Comparison of ENCODE assay signal across 24 cellular contexts in genomic region chr4:96916731-96917130, GRCh38.
DNase-seq lines count a peak whose midpoint lies in the region; ATAC-seq and TF ChIP-seq lines count a peak whose summit lies in the region.
"Had no signal": no experiment of that assay in that cellular context is flagged by ENCODE, and none has a peak within 500 bp of the region (broad histone marks: within the 10 kb centered on the region; RNA-seq: fewer than 3 reads in every experiment).

No MANE protein-coding gene starts in this region.

- TF ChIP-seq CTCF in SK-N-SH (IDR thresholded peaks at IDR 0.05) = no peak
- TF ChIP-seq CTCF in GM13977 (IDR thresholded peaks at IDR 0.05; ENCODE audit: extremely low read depth, insufficient read depth, missing control alignments) = no peak

- H3K9ac ChIP-seq in SK-N-SH = no peak overlapping the region

- H3F3A ChIP-seq in SK-N-SH (replicated peaks; ENCODE audit: insufficient read depth) = no peaks in the 10 kb centered on the region

- no peak overlapping the region for H2AFZ ChIP-seq in SK-N-SH (ENCODE audit: low read depth)

- no peaks in the 10 kb centered on the region for H3K79me2 ChIP-seq in SK-N-SH (ENCODE audit: insufficient read depth)

- 40% methylated on average over 5 of the region's 5 CpGs for WGBS in SK-N-SH (ENCODE audit: low lambda C conversion rate)

- no peak for TF ChIP-seq EP300 in SK-N-SH (IDR thresholded peaks at IDR 0.05; ENCODE audit: borderline replicate concordance in 1 of 2, low read depth in 1 of 2, low read length in 1 of 2)

- H3K9me3 ChIP-seq in SK-N-SH (no peaks in the 10 kb centered on the region), SJCRH30 (replicated peaks) (no peaks in the 10 kb centered on the region)
- H3K9me3 ChIP-seq: ascending aorta, MG63, thoracic aorta, vagina had no signal

- no peak for TF ChIP-seq RAD21 in SK-N-SH (IDR thresholded peaks at IDR 0.05; ENCODE audit: low read length)

- no peak for ATAC-seq in SK-N-SH treated with all-trans-retinoic acid at 6 μM for 48 hours
- ATAC-seq in GM21529 (IDR thresholded peaks at IDR 0.05; ENCODE audit: unreplicated experiment) = no peak
- no peak for ATAC-seq in HG03565 (IDR thresholded peaks at IDR 0.05; ENCODE audit: unreplicated experiment)
- ATAC-seq: foreskin keratinocyte had no signal

- H3K9me2 ChIP-seq in SK-N-SH = no peaks in the 10 kb centered on the region

- H3K4me3 ChIP-seq in SK-N-SH (ENCODE audit: low read depth in 2 of 2, low read length in 1 of 2) = no peak overlapping the region
- no peak overlapping the region for H3K4me3 ChIP-seq in SJCRH30
- H3K4me3 ChIP-seq: ascending aorta, esophagus muscularis mucosa, left ventricle myocardium inferior, MG63, thoracic aorta, vagina had no signal

- in situ Hi-C loops in GM13977 (cut with MboI; ENCODE audit: low pct_unique_long_range_greater_than_20kb, low sequenced_read_pairs, unreplicated experiment) = no loop called here

- DNase-seq in SK-N-SH = peak; percentile 1
- peak; percentile 83 to 91 for DNase-seq in SJCRH30
- peak; percentile 20 for DNase-seq in iPS-NIHi11 (ENCODE audit: low spot score)
- no peak for DNase-seq in GM13977 (ENCODE audit: low spot score)
- DNase-seq in stimulated activated CD4-positive, alpha-beta T cell treated with anti-CD3 and anti-CD28 coated beads, Interleukin-1b, Interleukin-23, amount 100 ng/mL, for 48 hours = no peak
- DNase-seq: activated CD4-positive, alpha-beta T cell treated with anti-CD3 and anti-CD28 coated beads for 48 hours; activated CD8-positive, alpha-beta memory T cell treated with anti-CD3 and anti-CD28 coated beads for 24 hours; activated gamma-delta T cell; activated naive CD8-positive, alpha-beta T cell treated with anti-CD3 and anti-CD28 coated beads, Interleukin-2, amount 10 ng/mL, durations not matched to agents 7 days and 5 days; caudate nucleus; CD8-positive, alpha-beta memory T cell; DMS53; foreskin keratinocyte; GDM1; KBM-7; left ventricle myocardium inferior; MG63 had no signal

- no peaks in the 10 kb centered on the region for H3K27me3 ChIP-seq in SK-N-SH (ENCODE audit: insufficient read depth)
- no peaks in the 10 kb centered on the region for H3K27me3 ChIP-seq in SJCRH30
- H3K27me3 ChIP-seq: ascending aorta, esophagus muscularis mucosa, foreskin keratinocyte, MG63, vagina had no signal

- POLR2A ChIA-PET in SK-N-SH (lab: Yijun Ruan, JAX) = no interaction called here

- H3K27ac ChIP-seq in SK-N-SH (ENCODE audit: low read depth in 2 of 2, low read length in 1 of 2) (no peak overlapping the region), SJCRH30 (no peak overlapping the region)
- H3K27ac ChIP-seq: ascending aorta, esophagus muscularis mucosa, foreskin keratinocyte, left ventricle myocardium inferior, thoracic aorta, vagina had no signal

- H3K4me1 ChIP-seq in SK-N-SH (ENCODE audit: control insufficient read depth in 1 of 2, insufficient read depth in 2 of 2, low read depth in 1 of 2, low read length in 1 of 2) (peaks cover 0 to 14% of the 10 kb centered on the region in 2 experiments; a peak in 2 of 4 replicates), SJCRH30 (peaks cover 25% of the 10 kb centered on the region)
- H3K4me1 ChIP-seq: ascending aorta, esophagus muscularis mucosa, foreskin keratinocyte, left ventricle myocardium inferior, vagina had no signal

- no peak overlapping the region for H3K4me2 ChIP-seq in SK-N-SH

- H3K36me3 ChIP-seq in SK-N-SH (replicated peaks in 1 of 2; ENCODE audit: control insufficient read depth in 1 of 2, insufficient read depth in 2 of 2, low read length in 1 of 2) (no peaks in the 10 kb centered on the region), SJCRH30 (no peaks in the 10 kb centered on the region)
- H3K36me3 ChIP-seq: ascending aorta, esophagus muscularis mucosa, left ventricle myocardium inferior, MG63, thoracic aorta, vagina had no signal

- CTCF ChIA-PET in SK-N-SH (lab: Yijun Ruan, JAX) = interaction anchor here (1.1 kb wide), 1 partner anchor 31 kb away, joined by 3 read pairs; no protein-coding TSS in a partner anchor

- H4K20me1 ChIP-seq in SK-N-SH (ENCODE audit: insufficient read depth) = no peaks in the 10 kb centered on the region

TF ChIP-seq in SK-N-SH, 30 proteins besides CTCF, POLR2A, EP300 and RAD21 (continues in another document):
- TF ChIP-seq POLR2AphosphoS5 (IDR thresholded peaks at IDR 0.05; ENCODE audit: low read depth, low read length) (no peak), NFIC (IDR thresholded peaks at IDR 0.05; ENCODE audit: borderline replicate concordance) (no peak), EZH2phosphoT487 (IDR thresholded peaks at IDR 0.05; ENCODE audit: borderline replicate concordance, low read depth) (no peak), RXRA (IDR thresholded peaks at IDR 0.05; ENCODE audit: borderline replicate concordance, low read depth) (no peak), FOXM1 (IDR thresholded peaks at IDR 0.05; ENCODE audit: low read depth) (no peak), GATA2 (CRISPR knock-in tag; IDR thresholded peaks at IDR 0.05) (no peak)
- TF ChIP-seq, protein P1, sequence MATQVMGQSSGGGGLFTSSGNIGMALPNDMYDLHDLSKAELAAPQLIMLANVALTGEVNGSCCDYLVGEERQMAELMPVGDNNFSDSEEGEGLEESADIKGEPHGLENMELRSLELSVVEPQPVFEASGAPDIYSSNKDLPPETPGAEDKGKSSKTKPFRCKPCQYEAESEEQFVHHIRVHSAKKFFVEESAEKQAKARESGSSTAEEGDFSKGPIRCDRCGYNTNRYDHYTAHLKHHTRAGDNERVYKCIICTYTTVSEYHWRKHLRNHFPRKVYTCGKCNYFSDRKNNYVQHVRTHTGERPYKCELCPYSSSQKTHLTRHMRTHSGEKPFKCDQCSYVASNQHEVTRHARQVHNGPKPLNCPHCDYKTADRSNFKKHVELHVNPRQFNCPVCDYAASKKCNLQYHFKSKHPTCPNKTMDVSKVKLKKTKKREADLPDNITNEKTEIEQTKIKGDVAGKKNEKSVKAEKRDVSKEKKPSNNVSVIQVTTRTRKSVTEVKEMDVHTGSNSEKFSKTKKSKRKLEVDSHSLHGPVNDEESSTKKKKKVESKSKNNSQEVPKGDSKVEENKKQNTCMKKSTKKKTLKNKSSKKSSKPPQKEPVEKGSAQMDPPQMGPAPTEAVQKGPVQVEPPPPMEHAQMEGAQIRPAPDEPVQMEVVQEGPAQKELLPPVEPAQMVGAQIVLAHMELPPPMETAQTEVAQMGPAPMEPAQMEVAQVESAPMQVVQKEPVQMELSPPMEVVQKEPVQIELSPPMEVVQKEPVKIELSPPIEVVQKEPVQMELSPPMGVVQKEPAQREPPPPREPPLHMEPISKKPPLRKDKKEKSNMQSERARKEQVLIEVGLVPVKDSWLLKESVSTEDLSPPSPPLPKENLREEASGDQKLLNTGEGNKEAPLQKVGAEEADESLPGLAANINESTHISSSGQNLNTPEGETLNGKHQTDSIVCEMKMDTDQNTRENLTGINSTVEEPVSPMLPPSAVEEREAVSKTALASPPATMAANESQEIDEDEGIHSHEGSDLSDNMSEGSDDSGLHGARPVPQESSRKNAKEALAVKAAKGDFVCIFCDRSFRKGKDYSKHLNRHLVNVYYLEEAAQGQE (IDR thresholded peaks at IDR 0.05; ENCODE audit: low read depth, low read length) = no peak

TF ChIP-seq in SK-N-SH treated with all-trans-retinoic acid at 6 μM for 48 hours, 23 proteins besides CTCF, POLR2A, EP300 and RAD21 (continues in another document):
- TF ChIP-seq RARB (CRISPR knock-in tag; IDR thresholded peaks at IDR 0.05) (no peak), SNAI2 (CRISPR knock-in tag; IDR thresholded peaks at IDR 0.05) (no peak), ZFP3 (CRISPR knock-in tag; IDR thresholded peaks at IDR 0.05) (no peak), ARNTL (CRISPR knock-in tag; IDR thresholded peaks at IDR 0.05; ENCODE audit: borderline replicate concordance, low read depth) (no peak), ZNF70 (CRISPR knock-in tag; IDR thresholded peaks at IDR 0.05) (no peak), ZFP30 (CRISPR knock-in tag; IDR thresholded peaks at IDR 0.05) (no peak), ZNF565 (CRISPR knock-in tag; conservative IDR thresholded peaks at IDR 0.05; ENCODE audit: low read depth) (no peak), PATZ1 (CRISPR knock-in tag; IDR thresholded peaks at IDR 0.05; ENCODE audit: borderline replicate concordance) (no peak), ZC3H10 (CRISPR knock-in tag; IDR thresholded peaks at IDR 0.05) (no peak), TCF4 (CRISPR knock-in tag; IDR thresholded peaks at IDR 0.05; ENCODE audit: borderline replicate concordance) (no peak), CSDC2 (CRISPR knock-in tag; IDR thresholded peaks at IDR 0.05) (no peak), TOX (CRISPR knock-in tag; IDR thresholded peaks at IDR 0.05; ENCODE audit: borderline replicate concordance) (no peak)

Comparison
In these comparisons a context has a peak if more than half of its experiments do, and no peak if none do; other contexts are left out.
1. DNase-seq: peak in SK-N-SH (single experiment), SJCRH30 (2 of 2) and iPS-NIHi11 (single experiment); none in GM13977 (single experiment) and stimulated activated CD4-positive, alpha-beta T cell treated with anti-CD3 and anti-CD28 coated beads, Interleukin-1b, Interleukin-23, amount 100 ng/mL, for 48 hours (single experiment).